In the genomic region with DNA sequence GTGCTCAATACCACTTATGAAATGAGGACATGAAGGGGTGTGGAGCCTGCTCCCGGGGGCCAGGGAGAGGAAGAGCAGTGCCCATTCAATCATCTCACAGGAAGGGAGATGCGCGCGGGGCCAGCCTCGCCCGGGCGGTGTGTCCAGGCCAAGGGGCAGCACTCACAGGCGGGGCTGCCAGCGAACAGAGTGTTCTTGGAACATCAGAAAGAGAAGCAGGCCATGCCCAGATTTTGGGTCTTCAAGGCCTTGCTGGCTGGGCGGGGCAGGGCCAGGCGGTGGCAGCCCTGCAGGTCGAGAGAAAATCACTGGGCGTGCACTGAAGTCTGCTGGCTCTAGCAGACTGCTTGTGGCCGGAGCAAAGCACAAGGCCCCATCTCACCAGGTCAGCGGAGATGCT, we compare ENCODE assay signal across 25 cellular contexts.
A peak's percentile ranks its signal among the peaks of the same experiment; 100 is the strongest.
DNase-seq lines count a peak whose midpoint lies in the region; ATAC-seq, FAIRE-seq and TF ChIP-seq lines count a peak whose summit lies in the region.
"Had no signal": no experiment of that assay in that cellular context is flagged by ENCODE, and none has a peak within 500 bp of the region (broad histone marks: within the 10 kb centered on the region; RNA-seq: fewer than 3 reads in every experiment).

No MANE protein-coding gene starts in this region.

- H3K79me2 ChIP-seq in HepG2 (ENCODE audit: insufficient read depth, low read length) = no peaks in the 10 kb centered on the region

- WGBS in HepG2 (ENCODE audit: low lambda C conversion rate) = 72% methylated on average over 11 of the region's 15 CpGs
- WGBS in right lobe of liver (ENCODE audit: insufficient coverage, low coverage, low lambda C conversion rate, missing lambda C conversion rate) = 83% methylated on average over 2 of the region's 15 CpGs
- whole genome bisulfite sequencing in small intestine, 3 donors = 63 to 80% (median 76%) methylated on average over 14 to 15 of the region's 15 CpGs
- 89% methylated on average over 15 of the region's 15 CpGs for WGBS in prostate gland

- H3K27ac Mint-ChIP-seq in activated T-cell treated with anti-CD3 and anti-CD28 coated beads, Interleukin-2, amount 50 U/mL, for 72 hours = no peak overlapping the region
- H3K27ac Mint-ChIP-seq: CD8-positive, alpha-beta memory T cell; H9; IgD-negative memory B cell had no signal

- DNase-seq in HepG2 (ENCODE audit: low spot score) = no peak
- DNase-seq in right lobe of liver = no peak
- DNase-seq in lower lobe of right lung = no peak
- peak; percentile 62 for DNase-seq in small intestine
- no peak for DNase-seq in activated T-cell treated with anti-CD3 and anti-CD28 coated beads, Interleukin-2, amount 50 U/mL, for 72 hours
- DNase-seq in prostate gland (ENCODE audit: low spot score) = no peak
- no peak for DNase-seq in effector memory CD4-positive, alpha-beta T cell
- DNase-seq: AML-193; Calu3; CD8-positive, alpha-beta memory T cell; GM23248; H9; MV-4-11; NCI-H1105 treated with DMSO at 0.1 percent for 48 hours; NCI-H2081; NCI-H2171; NCI-H345; NCI-H524; NCI-H82 had no signal

- no peaks in the 10 kb centered on the region for H3K4me1 Mint-ChIP-seq in activated T-cell treated with anti-CD3 and anti-CD28 coated beads, Interleukin-2, amount 50 U/mL, for 72 hours (ENCODE audit: low read depth)
- H3K4me1 Mint-ChIP-seq: CD8-positive, alpha-beta memory T cell had no signal

- in situ Hi-C loops in HepG2 (cut with HindIII; ENCODE audit: extremely low pct_ligation_motif_present, low pct_unique_long_range_greater_than_20kb) = no loop called here

- no peak for TF ChIP-seq EP300 in HepG2 (IDR thresholded peaks at IDR 0.05; ENCODE audit: low read depth in 2 of 2, low read length in 2 of 2)
- no peak for TF ChIP-seq EP300 in HepG2 (CRISPR knock-in tag; IDR thresholded peaks at IDR 0.05; ENCODE audit: borderline replicate concordance)

- no peak overlapping the region for H3K4me3 Mint-ChIP-seq in activated T-cell treated with anti-CD3 and anti-CD28 coated beads, Interleukin-2, amount 50 U/mL, for 72 hours
- H3K4me3 Mint-ChIP-seq: CD8-positive, alpha-beta memory T cell; H9; IgD-negative memory B cell had no signal

- peak; percentile 4; the same call in 2 of the 3 replicates for ATAC-seq in HepG2
- no peak for ATAC-seq in right lobe of liver
- peak in 1 of 2 donors; percentile 6 for ATAC-seq in lower lobe of right lung
- no peak for ATAC-seq in GM19463 (IDR thresholded peaks at IDR 0.05; ENCODE audit: unreplicated experiment)
- no peak for ATAC-seq in activated T-cell treated with anti-CD3 and anti-CD28 coated beads, Interleukin-2, amount 50 U/mL, for 72 hours (replicated peaks in 1 of 2)
- ATAC-seq: Panc1 had no signal

- no peaks in the 10 kb centered on the region for H3K27me3 Mint-ChIP-seq in activated T-cell treated with anti-CD3 and anti-CD28 coated beads, Interleukin-2, amount 50 U/mL, for 72 hours (ENCODE audit: low read depth)
- H3K27me3 Mint-ChIP-seq: IgD-negative memory B cell had no signal

- H3K27me3 ChIP-seq in HepG2 (ENCODE audit: control insufficient read depth in 1 of 2, insufficient read depth in 2 of 2, low read length in 2 of 2) (no peaks in the 10 kb centered on the region; a peak in 1 of 5 replicates), right lobe of liver (no peaks in the 10 kb centered on the region), lower lobe of right lung (ENCODE audit: low read depth) (no peaks in the 10 kb centered on the region), small intestine (ENCODE audit: control insufficient read depth in 2 of 2, insufficient read depth in 2 of 2, low read length in 2 of 2) (no peaks in the 10 kb centered on the region), prostate gland (replicated peaks; ENCODE audit: insufficient read depth) (peaks cover 13% of the 10 kb centered on the region)
- H3K27me3 ChIP-seq in effector memory CD4-positive, alpha-beta T cell (replicated peaks; ENCODE audit: control insufficient read depth, insufficient read depth, low read length, poor library complexity, severe bottlenecking) = no peaks in the 10 kb centered on the region
- H3K27me3 ChIP-seq: SJSA1 had no signal

- TF ChIP-seq POLR2A in HepG2 (IDR thresholded peaks at IDR 0.05; ENCODE audit: insufficient read depth in 1 of 2, low read depth in 2 of 2, low read length in 2 of 2) = no peak
- TF ChIP-seq POLR2A in right lobe of liver (IDR thresholded peaks at IDR 0.05) = no peak
- no peak for TF ChIP-seq POLR2A in prostate gland (IDR thresholded peaks at IDR 0.05)

- H3K4me2 ChIP-seq in HepG2 (ENCODE audit: low read depth, low read length) = peak overlapping the region; percentile 74

- H3K4me1 ChIP-seq in HepG2 (ENCODE audit: insufficient read depth, low read length) (peaks cover 59% of the 10 kb centered on the region), right lobe of liver (no peaks in the 10 kb centered on the region), lower lobe of right lung (peaks cover 30% of the 10 kb centered on the region), small intestine (ENCODE audit: control insufficient read depth in 2 of 2, insufficient read depth in 1 of 2, low read depth in 1 of 2, low read length in 1 of 2) (peaks cover 0 to 5% of the 10 kb centered on the region in 2 donors), prostate gland (replicated peaks) (no peaks in the 10 kb centered on the region)
- H3K4me1 ChIP-seq in effector memory CD4-positive, alpha-beta T cell (ENCODE audit: control insufficient read depth, insufficient read depth, low read length, poor library complexity, severe bottlenecking) = no peaks in the 10 kb centered on the region
- H3K4me1 ChIP-seq: SJSA1 had no signal

- no peak for FAIRE-seq in HepG2 (lab: Jason Lieb, UNC)
- FAIRE-seq in small intestine (lab: Jason Lieb, UNC) = no peak
- FAIRE-seq: GM12891 had no signal

- no peaks in the 10 kb centered on the region for H3K9me3 Mint-ChIP-seq in activated T-cell treated with anti-CD3 and anti-CD28 coated beads, Interleukin-2, amount 50 U/mL, for 72 hours
- H3K9me3 Mint-ChIP-seq: CD8-positive, alpha-beta memory T cell; H9; IgD-negative memory B cell had no signal

- CTCF ChIA-PET in HepG2 (lab: Yijun Ruan, JAX; ENCODE audit: low intra/inter-chr PET ratio, low total read pairs) = no interaction called here

- intact Hi-C loops in HepG2 (cut with micrococcal nuclease; ENCODE audit: unreplicated experiment) = no loop called here
- intact Hi-C loops in right lobe of liver (cut with DNase I) = no loop called here
- intact Hi-C loops in lower lobe of right lung (cut with DNase I) = no loop called here
- intact Hi-C loops in prostate gland (cut with DNase I) = no loop called here

- H4K20me1 ChIP-seq in HepG2 (ENCODE audit: insufficient read depth, low read length) = no peaks in the 10 kb centered on the region

- peak overlapping the region in 1 of 3 experiments; percentile 51; a peak in 1 of 6 replicates for H3K4me3 ChIP-seq in HepG2 (replicated peaks in 1 of 3; ENCODE audit: insufficient read depth in 1 of 3, low read depth in 2 of 3, low read length in 3 of 3)
- no peak overlapping the region for H3K4me3 ChIP-seq in right lobe of liver
- no peak overlapping the region for H3K4me3 ChIP-seq in lower lobe of right lung
- H3K4me3 ChIP-seq in small intestine (ENCODE audit: low read depth in 1 of 2, low read length in 2 of 2) = no peak overlapping the region
- H3K4me3 ChIP-seq in prostate gland = no peak overlapping the region
- no peak overlapping the region for H3K4me3 ChIP-seq in effector memory CD4-positive, alpha-beta T cell (ENCODE audit: insufficient read depth, low read depth, low read length, poor library complexity, severe bottlenecking)
- H3K4me3 ChIP-seq: GM23248, SJSA1 had no signal

- no peaks in the 10 kb centered on the region for H3K36me3 ChIP-seq in HepG2 (replicated peaks in 1 of 2; ENCODE audit: control insufficient read depth in 1 of 2, insufficient read depth in 2 of 2, low read length in 2 of 2)
- H3K36me3 ChIP-seq in right lobe of liver = no peaks in the 10 kb centered on the region
- no peaks in the 10 kb centered on the region for H3K36me3 ChIP-seq in lower lobe of right lung
- H3K36me3 ChIP-seq in small intestine (ENCODE audit: control insufficient read depth in 2 of 2, insufficient read depth in 2 of 2, low read length in 2 of 2) = no peaks in the 10 kb centered on the region
- H3K36me3 ChIP-seq in prostate gland = no peaks in the 10 kb centered on the region
- H3K36me3 ChIP-seq in effector memory CD4-positive, alpha-beta T cell (ENCODE audit: control insufficient read depth, insufficient read depth, low read length) = no peaks in the 10 kb centered on the region
- H3K36me3 ChIP-seq: SJSA1 had no signal

- no peak for TF ChIP-seq RAD21 in HepG2 (CRISPR knock-in tag; IDR thresholded peaks at IDR 0.05)

- BruUV-seq in HepG2 (replicated peaks; lab: Mats Ljungman, UMichigan) = no TSS peak

- no peaks in the 10 kb centered on the region for H3K9me3 ChIP-seq in HepG2 (ENCODE audit: low read length)
- H3K9me3 ChIP-seq in right lobe of liver = no peaks in the 10 kb centered on the region
- no peaks in the 10 kb centered on the region for H3K9me3 ChIP-seq in lower lobe of right lung
- H3K9me3 ChIP-seq in small intestine (ENCODE audit: control insufficient read depth, low read depth) = no peaks in the 10 kb centered on the region
- no peaks in the 10 kb centered on the region for H3K9me3 ChIP-seq in prostate gland
- H3K9me3 ChIP-seq in effector memory CD4-positive, alpha-beta T cell (ENCODE audit: control insufficient read depth, low read length) = no peaks in the 10 kb centered on the region
- H3K9me3 ChIP-seq: SJSA1 had no signal

- H3K27ac ChIP-seq in HepG2 (ENCODE audit: extremely low read length, insufficient read depth, low read length) (peak overlapping the region; percentile 91), right lobe of liver (no peak overlapping the region), lower lobe of right lung (peak overlapping the region; percentile 31), small intestine (ENCODE audit: low read depth in 1 of 2, low read length in 1 of 2) (no peak overlapping the region), prostate gland (no peak overlapping the region)
- H3K27ac ChIP-seq in effector memory CD4-positive, alpha-beta T cell (ENCODE audit: insufficient read depth, low read length, poor library complexity, severe bottlenecking) = no peak overlapping the region
- H3K27ac ChIP-seq: C4-2B, GM23248, SJSA1 had no signal

- POLR2A ChIA-PET in HepG2 (lab: Yijun Ruan, JAX) = interaction anchor here (1.1 to 4.2 kb wide), 5 partner anchors 8 to 103 kb away, joined by 3 to 43 read pairs (median 11); no protein-coding TSS in a partner anchor

- no peak overlapping the region for H2AFZ ChIP-seq in HepG2 (ENCODE audit: low read length)
- H2AFZ ChIP-seq: GM23248 had no signal

- H3K36me3 Mint-ChIP-seq in activated T-cell treated with anti-CD3 and anti-CD28 coated beads, Interleukin-2, amount 50 U/mL, for 72 hours (ENCODE audit: insufficient read depth in 2 of 2) = no peaks in the 10 kb centered on the region
- H3K36me3 Mint-ChIP-seq: CD8-positive, alpha-beta memory T cell; IgD-negative memory B cell had no signal

- peak overlapping the region; percentile 63; the same call in 1 of the 2 replicates for H3K9ac ChIP-seq in HepG2 (ENCODE audit: insufficient read depth, low read depth, low read length)
- H3K9ac ChIP-seq: GM23248 had no signal

- no peak for TF ChIP-seq CTCF in HepG2 (CRISPR knock-in tag; IDR thresholded peaks at IDR 0.05)
- TF ChIP-seq CTCF in right lobe of liver (IDR thresholded peaks at IDR 0.05) = no peak
- no peak for TF ChIP-seq CTCF in lower lobe of right lung (IDR thresholded peaks at IDR 0.05)
- no peak for TF ChIP-seq CTCF in prostate gland (IDR thresholded peaks at IDR 0.05)

Comparison
In these comparisons a context has a peak if more than half of its experiments do, and no peak if none do; other contexts are left out.
1. H3K27ac ChIP-seq: peak in HepG2 (single experiment) and lower lobe of right lung (single experiment); none in right lobe of liver (0 of 3), small intestine (0 of 2), prostate gland (0 of 2) and effector memory CD4-positive, alpha-beta T cell (single experiment).